8 cellular contexts compared by ENCODE assay signal in genomic region chr2:162343492-162343823, GRCh38. TPM values are rescaled to one million over a fixed set of nuclear protein-coding genes. Genes with fewer than 3 reads are reported as not detected.
DNase-seq lines count a peak whose midpoint lies in the region; ATAC-seq, FAIRE-seq and TF ChIP-seq lines count a peak whose summit lies in the region.

No MANE protein-coding gene starts in this region.

- H3K27me3 Mint-ChIP-seq in endodermal cell (ENCODE audit: insufficient read depth) = peaks cover 26% of the 10 kb centered on the region

- H3K27me3 ChIP-seq in MG63 = no peaks in the 10 kb centered on the region
- peaks cover 32% of the 10 kb centered on the region for H3K27me3 ChIP-seq in endodermal cell (ENCODE audit: control insufficient read depth, insufficient read depth, low read length, poor library complexity, severe bottlenecking)
- H3K27me3 ChIP-seq in pancreas = no peaks in the 10 kb centered on the region

- H3K36me3 Mint-ChIP-seq in endodermal cell (ENCODE audit: low read depth) = no peaks in the 10 kb centered on the region

- no peak overlapping the region for H3K27ac ChIP-seq in endodermal cell (ENCODE audit: low read depth, low read length)
- H3K27ac ChIP-seq in pancreas = peak overlapping the region in 2 of 4 donors; percentile 19 to 94

- H3K9me3 Mint-ChIP-seq in endodermal cell = no peaks in the 10 kb centered on the region

- H3K4me3 Mint-ChIP-seq in endodermal cell = peak overlapping the region; percentile 87

- no peaks in the 10 kb centered on the region; the same call in 1 of the 2 replicates for H3K9me3 ChIP-seq in MG63
- no peaks in the 10 kb centered on the region for H3K9me3 ChIP-seq in endodermal cell (ENCODE audit: control insufficient read depth, low read length)
- no peaks in the 10 kb centered on the region for H3K9me3 ChIP-seq in pancreas

- intact Hi-C loops in pancreas (cut with DNase I) = no loop called here

- peaks cover 9% of the 10 kb centered on the region for H3K4me1 Mint-ChIP-seq in endodermal cell

- H3K4me1 ChIP-seq in endodermal cell (ENCODE audit: control insufficient read depth, insufficient read depth, low read length) = no peaks in the 10 kb centered on the region
- H3K4me1 ChIP-seq in pancreas = peaks cover 0 to 13% (median 3%) of the 10 kb centered on the region in 3 donors

- H3K4me3 ChIP-seq in GM12865 (ENCODE audit: low read depth, low read length) (peak overlapping the region; percentile 61), MG63 (peak overlapping the region; percentile 75), endodermal cell (ENCODE audit: low read length) (peak overlapping the region; percentile 98), pancreas (peak overlapping the region; percentile 60 to 73 (median 67))

- DNase-seq in GM12865 (ENCODE audit: low read depth) = no peak
- no peak for DNase-seq in MG63
- no peak for DNase-seq in endodermal cell
- no peak for DNase-seq in pancreas
- no peak for DNase-seq in COLO829 (ENCODE audit: low spot score)
- no peak for DNase-seq in cerebellar cortex (ENCODE audit: low spot score)

- no peak for TF ChIP-seq CTCF in GM12865 (IDR thresholded peaks at IDR 0.05; ENCODE audit: insufficient read depth, low read depth, low read length, missing control alignments)
- TF ChIP-seq CTCF in endodermal cell (conservative IDR thresholded peaks at IDR 0.05) = no peak
- TF ChIP-seq CTCF in pancreas (IDR thresholded peaks at IDR 0.05) = no peak

- H3K36me3 ChIP-seq in MG63 (no peaks in the 10 kb centered on the region), endodermal cell (ENCODE audit: control insufficient read depth, insufficient read depth, low read length) (no peaks in the 10 kb centered on the region), pancreas (no peaks in the 10 kb centered on the region)

- H3K9ac ChIP-seq in endodermal cell (ENCODE audit: extremely low read depth, low read length, poor library complexity, severe bottlenecking) = no peak overlapping the region

- 62 to 75% methylated on average over 4 of the region's 4 CpGs for WGBS in endodermal cell (ENCODE audit: insufficient coverage in 1 of 2, insufficient read length in 1 of 2), 2 experiments
- whole genome bisulfite sequencing in pancreas, 2 donors = 18 to 27% methylated on average over 4 of the region's 4 CpGs

- H3K27ac Mint-ChIP-seq in endodermal cell = peak overlapping the region; percentile 58

- FAIRE-seq in pancreas (lab: Jason Lieb, UNC) = no peak

- no peak for ATAC-seq in pancreas
- ATAC-seq in GM21515 (IDR thresholded peaks at IDR 0.05; ENCODE audit: unreplicated experiment) = no peak
- ATAC-seq in GM21360 (IDR thresholded peaks at IDR 0.05; ENCODE audit: unreplicated experiment) = no peak

RNA-seq across cellular contexts. Expression of gene GCA, which starts 0.5 kb away (rescaled TPM):
- 3.3 and 9.9 TPM in 2 replicates for total RNA-seq in MG63 (2014; rRNA removed; shearing (Covaris generic); ENCODE audit: low replicate concordance)
- total RNA-seq in endodermal cell (10 to 100 TPM; 27.5 to 53.0 TPM), pancreas (10 to 100 TPM; 13.5 to 27.0 (median 16.1) TPM)
- 28.7 TPM for polyA plus RNA-seq in endodermal cell (2013, experiment 1 of 2)
- polyA plus RNA-seq in endodermal cell (2013, experiment 2 of 2) = 27.2 TPM
- polyA plus RNA-seq in pancreas = 10 to 100 TPM; 11.3 to 18.1 TPM

RNA-seq across cellular contexts. Expression of gene IFIH1, which starts 25.0 kb away (rescaled TPM):
- total RNA-seq in MG63 (2014; rRNA removed; shearing (Covaris generic); ENCODE audit: low replicate concordance) = 3.0 and 3.5 TPM in 2 replicates
- under 1 TPM; 0.13 to 0.15 TPM for total RNA-seq in endodermal cell
- polyA plus RNA-seq in endodermal cell (2013, experiment 1 of 2) = 0.21 TPM
- polyA plus RNA-seq in endodermal cell (2013, experiment 2 of 2) = 0.08 TPM
- total RNA-seq in pancreas = 10 to 100 TPM in 2 of 6 donors, 1 to 10 TPM in 4; 5.7 to 19.5 (median 7.6) TPM
- polyA plus RNA-seq in pancreas = 1 to 10 TPM; 6.2 to 8.5 TPM
